12 cellular contexts compared by ENCODE assay signal in the genomic region with DNA sequence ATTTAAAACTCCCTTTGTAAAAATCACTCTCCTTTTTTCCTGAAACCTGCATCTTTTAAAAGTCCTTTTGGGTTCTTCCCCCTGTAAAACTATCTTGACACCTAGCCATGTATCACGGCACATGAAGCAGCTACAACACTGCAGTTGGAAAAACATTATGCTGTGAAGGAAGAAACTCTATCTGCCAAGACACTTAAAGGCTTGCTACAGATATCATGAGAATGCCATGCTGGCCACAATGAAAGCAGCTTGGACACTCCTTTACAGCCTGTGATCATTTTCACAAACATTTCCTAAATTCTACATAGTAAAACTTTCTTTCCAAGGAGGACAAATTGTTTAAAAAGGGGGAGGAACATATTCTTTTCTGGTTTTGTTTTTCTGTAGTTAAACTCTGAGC. TPM values are rescaled to one million over a fixed set of nuclear protein-coding genes. Genes with fewer than 3 reads are reported as not detected.
DNase-seq lines count a peak whose midpoint lies in the region; ATAC-seq and TF ChIP-seq lines count a peak whose summit lies in the region.
"Had no signal": no experiment of that assay in that cellular context is flagged by ENCODE, and none has a peak within 500 bp of the region (broad histone marks: within the 10 kb centered on the region; RNA-seq: fewer than 3 reads in every experiment).

No MANE protein-coding gene starts in this region.

- peaks cover 58% of the 10 kb centered on the region for H3K4me1 Mint-ChIP-seq in mesothelial cell of epicardium

- TF ChIP-seq CTCF in choroid plexus epithelial cell (conservative IDR thresholded peaks at IDR 0.05; ENCODE audit: low read depth, low read length) = no peak
- no peak for TF ChIP-seq CTCF in mesothelial cell of epicardium (IDR thresholded peaks at IDR 0.05; ENCODE audit: unreplicated experiment)
- TF ChIP-seq CTCF in thyroid gland (IDR thresholded peaks at IDR 0.05) = no peak
- TF ChIP-seq CTCF in psoas muscle (IDR thresholded peaks at IDR 0.05) = no peak
- no peak for TF ChIP-seq CTCF in left ventricle myocardium inferior (IDR thresholded peaks at IDR 0.05; ENCODE audit: borderline replicate concordance)

- H3K4me3 ChIP-seq in MG63 = peak overlapping the region; percentile 28; the same call in 1 of the 2 replicates
- H3K4me3 ChIP-seq in choroid plexus epithelial cell (ENCODE audit: low read depth, low read length) = no peak overlapping the region
- no peak overlapping the region for H3K4me3 ChIP-seq in thyroid gland (replicated peaks in 1 of 3)
- H3K4me3 ChIP-seq in psoas muscle = no peak overlapping the region
- H3K4me3 ChIP-seq in left ventricle myocardium inferior = no peak overlapping the region
- H3K4me3 ChIP-seq: BLaER1 treated with 17β-estradiol and CSF1 and Interleukin-3, amounts not matched to agents 10 nM and 100 nM had no signal

- peaks cover 2% of the 10 kb centered on the region for H3K36me3 Mint-ChIP-seq in mesothelial cell of epicardium

- no peak overlapping the region for H3K4me3 Mint-ChIP-seq in mesothelial cell of epicardium

- H3K9me3 ChIP-seq in MG63 = no peaks in the 10 kb centered on the region
- H3K9me3 ChIP-seq in thyroid gland = no peaks in the 10 kb centered on the region
- H3K9me3 ChIP-seq in psoas muscle = no peaks in the 10 kb centered on the region
- H3K9me3 ChIP-seq in left ventricle myocardium inferior (replicated peaks) = no peaks in the 10 kb centered on the region
- H3K9me3 ChIP-seq: BLaER1 treated with 17β-estradiol and CSF1 and Interleukin-3, amounts not matched to agents 10 nM and 100 nM had no signal

- no peaks in the 10 kb centered on the region for H3K27me3 ChIP-seq in MG63
- no peaks in the 10 kb centered on the region for H3K27me3 ChIP-seq in thyroid gland
- no peaks in the 10 kb centered on the region for H3K27me3 ChIP-seq in psoas muscle (ENCODE audit: insufficient read depth in 3 of 3, low read length in 2 of 3)
- no peaks in the 10 kb centered on the region for H3K27me3 ChIP-seq in left ventricle myocardium inferior (ENCODE audit: low read depth)
- H3K27me3 ChIP-seq: BLaER1 treated with 17β-estradiol and CSF1 and Interleukin-3, amounts not matched to agents 10 nM and 100 nM had no signal

- peak overlapping the region; percentile 98 for H3K27ac Mint-ChIP-seq in mesothelial cell of epicardium

- H3K36me3 ChIP-seq in MG63 (peaks cover 3% of the 10 kb centered on the region; the same call in 1 of the 2 replicates), thyroid gland (no peaks in the 10 kb centered on the region), psoas muscle (ENCODE audit: insufficient read depth in 1 of 2, low read depth in 1 of 2) (no peaks in the 10 kb centered on the region), left ventricle myocardium inferior (no peaks in the 10 kb centered on the region)

- H3K4me1 ChIP-seq in thyroid gland (peaks cover 8 to 12% of the 10 kb centered on the region in 2 donors), psoas muscle (peaks cover 13% of the 10 kb centered on the region), left ventricle myocardium inferior (peaks cover 59% of the 10 kb centered on the region)

- no peak for ATAC-seq in psoas muscle

- no peaks in the 10 kb centered on the region for H3K9me3 Mint-ChIP-seq in mesothelial cell of epicardium

- intact Hi-C loops in thyroid gland (cut with DNase I) (no loop called here), psoas muscle (cut with DNase I) (no loop called here), left ventricle myocardium inferior (cut with micrococcal nuclease) (no loop called here)

- TF ChIP-seq POLR2A in thyroid gland (IDR thresholded peaks at IDR 0.05) = no peak

- DNase-seq in MG63 = no peak
- peak; percentile 45 for DNase-seq in choroid plexus epithelial cell (ENCODE audit: low read depth)
- DNase-seq in mesothelial cell of epicardium (ENCODE audit: low spot score in 2 of 2, unreplicated experiment in 2 of 2) = no peak
- no peak for DNase-seq in thyroid gland
- DNase-seq in psoas muscle = no peak
- DNase-seq in NCI-H1694 (lab: John Stamatoyannopoulos, UW) = no peak
- no peak for DNase-seq in COLO668 (lab: John Stamatoyannopoulos, UW; ENCODE audit: unreplicated experiment)
- no peak for DNase-seq in left ventricle myocardium inferior
- DNase-seq: activated naive CD4-positive, alpha-beta T cell; NCI-H2171 had no signal

- 19 to 23% methylated on average over 1 of the region's 1 CpG for WGBS in thyroid gland, 2 donors
- WGBS in psoas muscle, 3 donors = 21 to 33% (median 25%) methylated on average over 1 of the region's 1 CpG

- peak overlapping the region; percentile 10 to 59 (median 50) for H3K27ac ChIP-seq in thyroid gland
- H3K27ac ChIP-seq in psoas muscle = no peak overlapping the region
- H3K27ac ChIP-seq in left ventricle myocardium inferior (replicated peaks) = no peak overlapping the region
- H3K27ac ChIP-seq: BLaER1 treated with 17β-estradiol and CSF1 and Interleukin-3, amounts not matched to agents 10 nM and 100 nM; epithelial cell of prostate had no signal

- no peaks in the 10 kb centered on the region for H3K27me3 Mint-ChIP-seq in mesothelial cell of epicardium (ENCODE audit: low read depth)

RNA-seq across cellular contexts. Expression of a gene that starts 31.8 kb away (rescaled TPM):
- 12.1 and 29.2 TPM in 2 replicates for total RNA-seq in MG63 (2014; rRNA removed; shearing (Covaris generic); ENCODE audit: low replicate concordance)
- 12.9 to 13.4 TPM (median 13.3 TPM) in 3 replicates for total RNA-seq in mesothelial cell of epicardium
- 1 to 10 TPM; 4.5 to 7.8 (median 7.0) TPM for total RNA-seq in thyroid gland
- 1 to 10 TPM; 2.2 to 4.7 (median 3.2) TPM for total RNA-seq in psoas muscle
- 1 to 10 TPM in 2 of 3 donors, under 1 TPM in 1; 0.90 to 2.8 (median 1.1) TPM for polyA plus RNA-seq in psoas muscle
- total RNA-seq in left ventricle myocardium inferior = 20.3 TPM

Comparison
In these comparisons a context has a peak if more than half of its experiments do, and no peak if none do; other contexts are left out.
1. H3K27ac ChIP-seq: peak in thyroid gland (3 of 3); none in psoas muscle (single experiment) and left ventricle myocardium inferior (single experiment).